Comparison of ENCODE assay signal across 6 cellular contexts in genomic region chr10:121089434-121089833, GRCh38.
"Had no signal": no experiment of that assay in that cellular context is flagged by ENCODE, and none has a peak within 500 bp of the region (broad histone marks: within the 10 kb centered on the region; RNA-seq: fewer than 3 reads in every experiment).

No MANE protein-coding gene starts in this region.

- H3K4me3 ChIP-seq: GM23248 had no signal

- DNase-seq: GM23248, H9, HCEC 1CT, KBM-7 had no signal

- H3K9ac ChIP-seq: GM23248 had no signal

- H2AFZ ChIP-seq: GM23248 had no signal

- H3K27ac ChIP-seq: GM23248, HL-60 had no signal

- ATAC-seq: HepG2 had no signal
